ENCODE assay signal across 6 cellular contexts in the genomic region with DNA sequence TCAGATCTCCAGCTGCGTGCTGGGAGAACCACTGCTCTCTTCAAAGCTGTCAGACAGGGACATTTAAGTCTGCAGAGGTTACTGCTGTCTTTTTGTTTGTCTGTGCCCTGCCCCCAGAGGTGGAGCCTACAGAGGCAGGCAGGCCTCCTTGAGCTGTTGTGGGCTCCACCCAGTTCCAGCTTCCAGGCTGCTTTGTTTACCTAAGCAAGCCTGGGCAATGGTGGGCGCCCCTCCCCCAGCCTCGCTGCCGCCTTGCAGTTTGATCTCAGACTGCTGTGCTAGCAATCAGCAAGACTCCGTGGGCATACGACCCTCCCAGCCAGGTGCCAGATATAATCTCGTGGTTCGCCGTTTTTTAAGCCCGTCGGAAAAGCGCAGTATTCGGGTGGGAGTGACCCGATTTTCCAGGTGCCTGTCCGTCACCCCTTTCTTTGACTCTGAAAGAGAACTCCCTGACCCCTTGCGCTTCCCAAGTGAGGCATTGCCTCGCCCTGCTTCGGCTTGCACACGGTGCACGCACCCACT.
DNase-seq lines count a peak whose midpoint lies in the region; ATAC-seq and TF ChIP-seq lines count a peak whose summit lies in the region.
"Not testable (repeated sequence)": the region's sequence is repeated elsewhere in the genome, so short reads cannot be mapped to it uniquely, and the experiment has no call there.

No MANE protein-coding gene starts in this region.

- H3K18ac ChIP-seq in neuronal stem cell (ENCODE audit: low read length): peak overlapping the region; percentile 28

- H3K4ac ChIP-seq in neuronal stem cell (ENCODE audit: low read length): not testable (repeated sequence)

- H3K23ac ChIP-seq in neuronal stem cell (ENCODE audit: low read depth, low read length, poor library complexity): not testable (repeated sequence)

- H2BK12ac ChIP-seq in neuronal stem cell (ENCODE audit: low read length): not testable (repeated sequence)

- not testable (repeated sequence) for ATAC-seq in WTC11, mucosa of descending colon

- peak overlapping the region; percentile 87 for H3K27ac Mint-ChIP-seq in WTC11

- H3K36me3 ChIP-seq in HEK293 (ENCODE audit: control insufficient read depth in 2 of 2, insufficient read depth in 1 of 2, low read length in 2 of 2); mucosa of descending colon (ENCODE audit: low read depth); neuronal stem cell (replicated peaks in 1 of 2; ENCODE audit: control insufficient read depth in 2 of 2, insufficient read depth in 2 of 2, low read length in 2 of 2): not testable (repeated sequence)

- not testable (repeated sequence) for H2AFZ ChIP-seq in neuronal stem cell (ENCODE audit: low read length)

- not testable (repeated sequence) for H3K14ac ChIP-seq in neuronal stem cell (ENCODE audit: low read length)

- H3K4me3 Mint-ChIP-seq in WTC11: not testable (repeated sequence)

- POLR2A ChIA-PET in HEK293 (lab: Yijun Ruan, JAX); WTC11 (lab: Charles Lee): not testable (repeated sequence)

- not testable (repeated sequence) for H4K8ac ChIP-seq in neuronal stem cell (ENCODE audit: low read depth, low read length)

- H3K9me3 Mint-ChIP-seq in WTC11: peaks cover 41% of the 10 kb centered on the region

- H4K91ac ChIP-seq in neuronal stem cell (ENCODE audit: low read depth, low read length, poor library complexity): not testable (repeated sequence)

- WGBS in neuronal stem cell (ENCODE audit: extremely low coverage in 2 of 2, insufficient read length in 2 of 2, insufficient replicate concordance in 1 of 2), 2 donors: no CpG with 5 or more reads among the region's 20 CpGs

- H2BK120ac ChIP-seq in neuronal stem cell (ENCODE audit: low read depth, low read length): not testable (repeated sequence)

- peak; percentile 22 for DNase-seq in NCI-H1105 treated with DMSO at 0.1 percent for 48 hours (lab: John Stamatoyannopoulos, UW)
- peak; percentile 42 for DNase-seq in NCI-H748 (lab: John Stamatoyannopoulos, UW; ENCODE audit: unreplicated experiment)
- DNase-seq in WTC11 (ENCODE audit: low spot score): peak; percentile 23
- peak in 2 of 3 donors; percentile 15 to 38 for DNase-seq in mucosa of descending colon
- not testable (repeated sequence) for DNase-seq in neuronal stem cell (ENCODE audit: low spot score)

- H3K36me3 Mint-ChIP-seq in WTC11: peaks cover 50% of the 10 kb centered on the region

- not testable (repeated sequence) for H3K79me1 ChIP-seq in neuronal stem cell (ENCODE audit: low read depth, low read length)

- intact Hi-C loops in mucosa of descending colon (cut with DNase I, micrococcal nuclease): not testable (repeated sequence)

- H3K27me3 Mint-ChIP-seq in WTC11 (ENCODE audit: low read depth): not testable (repeated sequence)

- not testable (repeated sequence) for H3K9ac ChIP-seq in neuronal stem cell (ENCODE audit: low read depth, low read length, poor library complexity)

- not testable (repeated sequence) for H2BK15ac ChIP-seq in neuronal stem cell (ENCODE audit: low read length)

- not testable (repeated sequence) for TF ChIP-seq CTCF in HEK293 (tag by site-specific recombination; IDR thresholded peaks at IDR 0.05); WTC11 (IDR thresholded peaks at IDR 0.05); mucosa of descending colon (IDR thresholded peaks at IDR 0.05)

- H3K27ac ChIP-seq in HEK293 (ENCODE audit: extremely low read depth, low read depth, low read length): peak overlapping the region; percentile 41; the same call in 1 of the 2 replicates
- H3K27ac ChIP-seq in neuronal stem cell (replicated peaks; ENCODE audit: low read length): not testable (repeated sequence)

- not testable (repeated sequence) for H3K27me3 ChIP-seq in neuronal stem cell (ENCODE audit: control insufficient read depth in 3 of 3, insufficient read depth in 3 of 3, low read depth in 1 of 3, low read length in 3 of 3)

- H2AK5ac ChIP-seq in neuronal stem cell (ENCODE audit: low read depth, low read length): not testable (repeated sequence)

- CTCF ChIA-PET in HEK293 (lab: Yijun Ruan, JAX): interaction anchor here (0.7 kb wide), 1 partner anchor 458 kb away, joined by 3 read pairs; no protein-coding TSS in a partner anchor
- CTCF ChIA-PET in WTC11 (lab: Charles Lee): not testable (repeated sequence)

- not testable (repeated sequence) for H3K9me3 ChIP-seq in HEK293 (ENCODE audit: control insufficient read depth, insufficient read depth, low read depth, low read length); mucosa of descending colon; neuronal stem cell (replicated peaks in 1 of 2; ENCODE audit: control insufficient read depth in 2 of 2, insufficient read depth in 1 of 2, low read depth in 1 of 2, low read length in 2 of 2)

- not testable (repeated sequence) for H2BK5ac ChIP-seq in neuronal stem cell (ENCODE audit: low read length)

- not testable (repeated sequence) for H3K4me2 ChIP-seq in neuronal stem cell (ENCODE audit: insufficient read depth, low read length, poor library complexity, severe bottlenecking)

- H3K4me1 ChIP-seq in HEK293 (ENCODE audit: control insufficient read depth, insufficient read depth, low read length); mucosa of descending colon (ENCODE audit: low read depth); neuronal stem cell (ENCODE audit: control insufficient read depth in 2 of 2, insufficient read depth in 1 of 2, low read depth in 1 of 2, low read length in 2 of 2): not testable (repeated sequence)

- not testable (repeated sequence) for H3K4me3 ChIP-seq in HEK293 (ENCODE audit: low read depth, low read length); mucosa of descending colon; neuronal stem cell (ENCODE audit: low read length in 2 of 2)

- peaks cover 21% of the 10 kb centered on the region for H3K4me1 Mint-ChIP-seq in WTC11

TF ChIP-seq in HEK293, 187 proteins besides CTCF, POLR2A, EP300 and RAD21 (continues in another document):
- TF ChIP-seq ZFHX2 (tag by site-specific recombination; conservative IDR thresholded peaks at IDR 0.05) (peak; percentile 39; the same call in 1 of the 2 replicates), KLF1 (tag by site-specific recombination; IDR thresholded peaks at IDR 0.05) (0 out of 2 replicates have a peak, but pooled peaks have one; percentile 16), SP3 (tag by site-specific recombination; IDR thresholded peaks at IDR 0.05) (peak; percentile 30; the same call in 1 of the 2 replicates), ZBTB8A (tag by site-specific recombination; IDR thresholded peaks at IDR 0.05) (peak; percentile 36), GLIS2 (tag by site-specific recombination; IDR thresholded peaks at IDR 0.05) (0 out of 2 replicates have a peak, but pooled peaks have one; percentile 23), ZIC2 (tag by site-specific recombination; IDR thresholded peaks at IDR 0.05) (peak; percentile 22; the same call in 1 of the 2 replicates), KLF7 (tag by site-specific recombination; IDR thresholded peaks at IDR 0.05; ENCODE audit: borderline replicate concordance) (peak; percentile 22; the same call in 1 of the 2 replicates), IKZF3 (tag by site-specific recombination; IDR thresholded peaks at IDR 0.05) (0 out of 2 replicates have a peak, but pooled peaks have one; percentile 12), ZFP69B (tag by site-specific recombination; IDR thresholded peaks at IDR 0.05) (peak; percentile 38; the same call in 1 of the 2 replicates)
- TF ChIP-seq, protein P1, sequence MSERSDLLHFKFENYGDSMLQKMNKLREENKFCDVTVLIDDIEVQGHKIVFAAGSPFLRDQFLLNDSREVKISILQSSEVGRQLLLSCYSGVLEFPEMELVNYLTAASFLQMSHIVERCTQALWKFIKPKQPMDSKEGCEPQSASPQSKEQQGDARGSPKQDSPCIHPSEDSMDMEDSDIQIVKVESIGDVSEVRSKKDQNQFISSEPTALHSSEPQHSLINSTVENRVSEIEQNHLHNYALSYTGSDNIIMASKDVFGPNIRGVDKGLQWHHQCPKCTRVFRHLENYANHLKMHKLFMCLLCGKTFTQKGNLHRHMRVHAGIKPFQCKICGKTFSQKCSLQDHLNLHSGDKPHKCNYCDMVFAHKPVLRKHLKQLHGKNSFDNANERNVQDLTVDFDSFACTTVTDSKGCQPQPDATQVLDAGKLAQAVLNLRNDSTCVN (tag by site-specific recombination; optimal IDR thresholded peaks at IDR 0.05): peak; percentile 12

TF ChIP-seq in WTC11, 78 proteins besides CTCF, POLR2A, EP300 and RAD21:
- TF ChIP-seq, protein P2, sequence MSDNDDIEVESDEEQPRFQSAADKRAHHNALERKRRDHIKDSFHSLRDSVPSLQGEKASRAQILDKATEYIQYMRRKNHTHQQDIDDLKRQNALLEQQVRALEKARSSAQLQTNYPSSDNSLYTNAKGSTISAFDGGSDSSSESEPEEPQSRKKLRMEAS (CRISPR knock-in tag; IDR thresholded peaks at IDR 0.05): 0 out of 2 replicates have a peak, but pooled peaks have one; percentile 21
